Comparison of ENCODE assay signal across 1 cellular context in genomic region chr3:43523454-43524053, GRCh38.
TF ChIP-seq lines count a peak whose summit lies in the region.

No MANE protein-coding gene starts in this region.

TF ChIP-seq in K562, 482 proteins besides CTCF, POLR2A, EP300 and RAD21 (continued from another document and continues in another):
- no peak for TF ChIP-seq ZNF449 (CRISPR knock-in tag; IDR thresholded peaks at IDR 0.05)
- TF ChIP-seq DPF2 (IDR thresholded peaks at IDR 0.05), result peak; percentile 8
- no peak for TF ChIP-seq ZNF586 (CRISPR knock-in tag; conservative IDR thresholded peaks at IDR 0.05)
- TF ChIP-seq SAFB (IDR thresholded peaks at IDR 0.05; ENCODE audit: borderline replicate concordance, low read depth, low read length), result no peak
- peak; percentile 42; the same call in 1 of the 2 replicates for TF ChIP-seq EHMT2 (IDR thresholded peaks at IDR 0.05)
- no peak for TF ChIP-seq HMGXB4 (CRISPR knock-in tag; IDR thresholded peaks at IDR 0.05)
- no peak for TF ChIP-seq PML (IDR thresholded peaks at IDR 0.05; ENCODE audit: low read length)
- TF ChIP-seq ZKSCAN8 (CRISPR knock-in tag; IDR thresholded peaks at IDR 0.05), result no peak
- no peak for TF ChIP-seq RBM25 (IDR thresholded peaks at IDR 0.05; ENCODE audit: low read depth, low read length, severe bottlenecking)
- peak; percentile 37; the same call in 1 of the 2 replicates for TF ChIP-seq TOE1 (IDR thresholded peaks at IDR 0.05; ENCODE audit: borderline replicate concordance)
- TF ChIP-seq TOE1 (CRISPR knock-in tag; IDR thresholded peaks at IDR 0.05; ENCODE audit: borderline replicate concordance, low read depth), result no peak
- no peak for TF ChIP-seq SFPQ (IDR thresholded peaks at IDR 0.05; ENCODE audit: low read depth, low read length)
- TF ChIP-seq IRF2 (CRISPR knock-in tag; IDR thresholded peaks at IDR 0.05), result no peak
- peak; percentile 59; the same call in 1 of the 2 replicates for TF ChIP-seq FOXK1 (CRISPR knock-in tag; IDR thresholded peaks at IDR 0.05; ENCODE audit: borderline replicate concordance)
- TF ChIP-seq CREB3 (tag; conservative IDR thresholded peaks at IDR 0.05; ENCODE audit: low read depth), result no peak
- TF ChIP-seq HNRNPL (IDR thresholded peaks at IDR 0.05; ENCODE audit: low read depth, low read length), result no peak
- no peak for TF ChIP-seq SMAD2 (IDR thresholded peaks at IDR 0.05; ENCODE audit: low read depth, low read length)
- 0 out of 2 replicates have a peak, but pooled peaks have one; percentile 8 for TF ChIP-seq HINFP (tag; conservative IDR thresholded peaks at IDR 0.05; ENCODE audit: low read depth)
- TF ChIP-seq FOXJ2 (tag; IDR thresholded peaks at IDR 0.05), result peak; percentile 75; the same call in 1 of the 2 replicates
- TF ChIP-seq MGA (IDR thresholded peaks at IDR 0.05), result no peak
- no peak for TF ChIP-seq ZNF133 (CRISPR knock-in tag; IDR thresholded peaks at IDR 0.05)
- peak; percentile 49; the same call in 1 of the 2 replicates for TF ChIP-seq HMBOX1 (IDR thresholded peaks at IDR 0.05)
- TF ChIP-seq ZNF75A (CRISPR knock-in tag; IDR thresholded peaks at IDR 0.05), result no peak
- no peak for TF ChIP-seq ZFP36 (IDR thresholded peaks at IDR 0.05; ENCODE audit: low read depth, low read length, partially characterized antibody)
- TF ChIP-seq HDAC3 (IDR thresholded peaks at IDR 0.05; ENCODE audit: borderline replicate concordance, partially characterized antibody), result no peak
- peak; percentile 92; the same call in 1 of the 2 replicates for TF ChIP-seq ZNF395 (CRISPR knock-in tag; IDR thresholded peaks at IDR 0.05)
- no peak for TF ChIP-seq EP400 (IDR thresholded peaks at IDR 0.05)
- peak; percentile 96 for TF ChIP-seq ATF7 (IDR thresholded peaks at IDR 0.05)
- TF ChIP-seq CHD2 (IDR thresholded peaks at IDR 0.05; ENCODE audit: low read depth, low read length), result no peak
- TF ChIP-seq MAFG (tag; conservative IDR thresholded peaks at IDR 0.05), result no peak
- no peak for TF ChIP-seq TCF3 (CRISPR knock-in tag; IDR thresholded peaks at IDR 0.05)
- no peak for TF ChIP-seq ZFPM2 (CRISPR knock-in tag; IDR thresholded peaks at IDR 0.05)
- TF ChIP-seq IRF9 (tag; IDR thresholded peaks at IDR 0.05), result peak; percentile 40
- TF ChIP-seq GTF2B (IDR thresholded peaks at IDR 0.05; ENCODE audit: extremely low read depth, insufficient read length), result no peak
- TF ChIP-seq HNRNPUL1 (IDR thresholded peaks at IDR 0.05; ENCODE audit: low read length), result no peak
